ENCODE assay signal across 30 cellular contexts in genomic region chr3:113193719-113194118, GRCh38. TPM values are rescaled to one million over a fixed set of nuclear protein-coding genes. Genes with fewer than 3 reads are reported as not detected.
DNase-seq lines count a peak whose midpoint lies in the region; ATAC-seq and TF ChIP-seq lines count a peak whose summit lies in the region.
"Had no signal": no experiment of that assay in that cellular context is flagged by ENCODE, and none has a peak within 500 bp of the region (broad histone marks: within the 10 kb centered on the region; RNA-seq: fewer than 3 reads in every experiment).

No MANE protein-coding gene starts in this region.

- H3K36me3 ChIP-seq in gastroesophageal sphincter: no peaks in the 10 kb centered on the region
- H3K36me3 ChIP-seq in neural progenitor cell: no peaks in the 10 kb centered on the region
- no peaks in the 10 kb centered on the region for H3K36me3 ChIP-seq in thyroid gland
- H3K36me3 ChIP-seq: heart right ventricle, neutrophil had no signal

- CTCF ChIA-PET in activated CD4-positive, alpha-beta T cell treated with anti-CD3 and anti-CD28 coated beads for 36 hours (lab: Charles Lee): interaction anchor here (0.7 to 1.0 kb wide), 2 partner anchors 13 to 17 kb away, joined by 3 to 4 read pairs; no protein-coding TSS in a partner anchor

- peaks cover 0 to 37% (median 3%) of the 10 kb centered on the region in 3 donors for H3K4me1 ChIP-seq in gastroesophageal sphincter
- peaks cover 37% of the 10 kb centered on the region for H3K4me1 ChIP-seq in neural progenitor cell
- H3K4me1 ChIP-seq in thyroid gland: peaks cover 29 to 42% of the 10 kb centered on the region in 2 donors
- H3K4me1 ChIP-seq: A549 had no signal

- H3K4me2 ChIP-seq in neural progenitor cell: peak overlapping the region; percentile 66
- H3K4me2 ChIP-seq: A549, GM23338 had no signal

- peaks cover 8% of the 10 kb centered on the region for H3K36me3 Mint-ChIP-seq in neural progenitor cell
- no peaks in the 10 kb centered on the region for H3K36me3 Mint-ChIP-seq in activated CD4-positive, alpha-beta T cell treated with anti-CD3 and anti-CD28 coated beads for 36 hours (ENCODE audit: low read depth)
- no peaks in the 10 kb centered on the region for H3K36me3 Mint-ChIP-seq in glutamatergic neuron (ENCODE audit: unreplicated experiment)
- H3K36me3 Mint-ChIP-seq: activated naive CD4-positive, alpha-beta T cell treated with anti-CD3 and anti-CD28 coated beads, Interleukin-2, amount 50 U/mL, for 24 hours; CD4-positive, CD25-positive, alpha-beta regulatory T cell had no signal

- intact Hi-C loops in thyroid gland (cut with DNase I): no loop called here
- intact Hi-C loops in activated CD4-positive, alpha-beta T cell treated with anti-CD3 and anti-CD28 coated beads for 36 hours (cut with DNase I, micrococcal nuclease): no loop called here

- peaks cover 27% of the 10 kb centered on the region for H3F3A ChIP-seq in neural progenitor cell (ENCODE audit: low read depth)

- H3K9me3 Mint-ChIP-seq in neural progenitor cell: peaks cover 38% of the 10 kb centered on the region
- H3K9me3 Mint-ChIP-seq in activated CD4-positive, alpha-beta T cell treated with anti-CD3 and anti-CD28 coated beads for 36 hours (ENCODE audit: low read depth): no peaks in the 10 kb centered on the region
- H3K9me3 Mint-ChIP-seq in glutamatergic neuron (ENCODE audit: unreplicated experiment): peaks cover 2% of the 10 kb centered on the region
- H3K9me3 Mint-ChIP-seq: activated naive CD4-positive, alpha-beta T cell treated with anti-CD3 and anti-CD28 coated beads, Interleukin-2, amount 50 U/mL, for 24 hours; activated T-helper 2 cell treated with anti-CD3 and anti-CD28 coated beads, Interferon-gamma antibody, Interleukin-2, Interleukin-4, amounts not matched to agents 10 μg/mL and 5 μg/mL and 100 μg/mL, durations not matched to agents 14 hours and 24 hours and 36 hours had no signal

- peak; percentile 54 for ATAC-seq in gastroesophageal sphincter
- ATAC-seq in activated CD4-positive, alpha-beta T cell treated with anti-CD3 and anti-CD28 coated beads for 36 hours: no peak
- ATAC-seq: A549, Panc1 had no signal

- TF ChIP-seq EP300 in gastroesophageal sphincter (IDR thresholded peaks at IDR 0.05): no peak

- H3K4me1 Mint-ChIP-seq in neural progenitor cell (peaks cover 45% of the 10 kb centered on the region), glutamatergic neuron (ENCODE audit: low read depth, unreplicated experiment) (peaks cover 3% of the 10 kb centered on the region)
- H3K4me1 Mint-ChIP-seq in activated CD4-positive, alpha-beta T cell treated with anti-CD3 and anti-CD28 coated beads for 36 hours: no peaks in the 10 kb centered on the region
- H3K4me1 Mint-ChIP-seq: activated naive CD4-positive, alpha-beta T cell treated with anti-CD3 and anti-CD28 coated beads, Interleukin-2, amount 50 U/mL, for 24 hours; CD4-positive, CD25-positive, alpha-beta regulatory T cell had no signal

- H3K79me2 ChIP-seq in neural progenitor cell (ENCODE audit: low read depth): no peaks in the 10 kb centered on the region

- POLR2A ChIA-PET in activated CD4-positive, alpha-beta T cell treated with anti-CD3 and anti-CD28 coated beads for 36 hours (lab: Charles Lee): no interaction called here

- in situ Hi-C loops in SK-MEL-5 (cut with HindIII; ENCODE audit: low pct_unique_long_range_greater_than_20kb, low sequenced_read_pairs): no loop called here

- H3K27me3 ChIP-seq in gastroesophageal sphincter: no peaks in the 10 kb centered on the region
- H3K27me3 ChIP-seq in neural progenitor cell: no peaks in the 10 kb centered on the region
- no peaks in the 10 kb centered on the region for H3K27me3 ChIP-seq in thyroid gland
- H3K27me3 ChIP-seq: heart right ventricle, neutrophil had no signal

- H3K4me3 ChIP-seq in gastroesophageal sphincter (no peak overlapping the region), neural progenitor cell (no peak overlapping the region), thyroid gland (replicated peaks in 1 of 3) (no peak overlapping the region)
- H3K4me3 ChIP-seq: A549, GM23338, heart right ventricle, lung had no signal

- H3K27me3 Mint-ChIP-seq in neural progenitor cell (ENCODE audit: insufficient read depth, low read depth): peaks cover 2% of the 10 kb centered on the region
- peaks cover under 1% of the 10 kb centered on the region for H3K27me3 Mint-ChIP-seq in activated CD4-positive, alpha-beta T cell treated with anti-CD3 and anti-CD28 coated beads for 36 hours
- peaks cover 3% of the 10 kb centered on the region for H3K27me3 Mint-ChIP-seq in glutamatergic neuron (ENCODE audit: unreplicated experiment)

- H3K27ac ChIP-seq in gastroesophageal sphincter: peak overlapping the region; percentile 65 to 93 (median 76)
- H3K27ac ChIP-seq in neural progenitor cell: peak overlapping the region; percentile 66
- H3K27ac ChIP-seq in thyroid gland: peak overlapping the region; percentile 69 to 87 (median 82)
- H3K27ac ChIP-seq: A549, heart right ventricle, neutrophil, VCaP had no signal

- H3K4me3 Mint-ChIP-seq in neural progenitor cell: no peak overlapping the region
- no peak overlapping the region for H3K4me3 Mint-ChIP-seq in activated CD4-positive, alpha-beta T cell treated with anti-CD3 and anti-CD28 coated beads for 36 hours
- H3K4me3 Mint-ChIP-seq in glutamatergic neuron (ENCODE audit: unreplicated experiment): no peak overlapping the region
- H3K4me3 Mint-ChIP-seq: activated naive CD4-positive, alpha-beta T cell treated with anti-CD3 and anti-CD28 coated beads, Interleukin-2, amount 50 U/mL, for 24 hours; CD4-positive, CD25-positive, alpha-beta regulatory T cell; GM23338 had no signal

- H3K9ac ChIP-seq in neural progenitor cell: no peak overlapping the region

- H2AFZ ChIP-seq in neural progenitor cell (replicated peaks): no peak overlapping the region

- TF ChIP-seq CTCF in gastroesophageal sphincter (IDR thresholded peaks at IDR 0.05) (no peak), neural progenitor cell (IDR thresholded peaks at IDR 0.05) (no peak), thyroid gland (IDR thresholded peaks at IDR 0.05) (no peak), glutamatergic neuron (IDR thresholded peaks at IDR 0.05; ENCODE audit: partially characterized antibody, unreplicated experiment) (no peak)

- TF ChIP-seq POLR2A in gastroesophageal sphincter (IDR thresholded peaks at IDR 0.05) (no peak), thyroid gland (IDR thresholded peaks at IDR 0.05) (peak in 1 of 2 donors; percentile 54)

- WGBS in gastroesophageal sphincter (ENCODE audit: low coverage in 1 of 2), 2 donors: 14% methylated on average over 1 of the region's 1 CpG; no CpG with 5 or more reads in 1 of the 2 donors
- WGBS in thyroid gland, 2 donors: 30 to 33% methylated on average over 1 of the region's 1 CpG

- H4K20me1 ChIP-seq in neural progenitor cell (ENCODE audit: low read depth): no peaks in the 10 kb centered on the region

- DNase-seq in SK-MEL-5 (ENCODE audit: low read depth, low spot score) (peak; percentile 7), neural progenitor cell (ENCODE audit: low spot score) (no peak), thyroid gland (peak; percentile 46 to 49), cortex of kidney (lab: John Stamatoyannopoulos, UW) (no peak), glutamatergic neuron (no peak)
- DNase-seq in stimulated activated naive CD4-positive, alpha-beta T cell (lab: John Stamatoyannopoulos, UW): no peak
- DNase-seq in activated CD4-positive, alpha-beta T cell treated with anti-CD3 and anti-CD28 coated beads for 36 hours: no peak
- DNase-seq: activated CD4-positive, alpha-beta T cell treated with anti-CD3 and anti-CD28 coated beads for 4 hours; amniotic stem cell; CD4-positive, CD25-positive, alpha-beta regulatory T cell; effector CD4-positive, alpha-beta T cell; erythroblast; heart right ventricle; NCI-H146; NCI-H774; posterior cingulate gyrus; SHP77; stimulated activated CD4-positive, alpha-beta T cell treated with anti-CD3 and anti-CD28 coated beads, Interleukin-12 subunit alpha, Interleukin-12 subunit beta, amount 100 ng/mL, for 4 hours; stimulated activated CD4-positive, alpha-beta T cell treated with anti-CD3 and anti-CD28 coated beads, Interleukin-2, amount 100 ng/mL, for 48 hours; SW 1271; T-helper 9 cell had no signal

- H3K9me3 ChIP-seq in gastroesophageal sphincter: no peaks in the 10 kb centered on the region
- peaks cover 14% of the 10 kb centered on the region for H3K9me3 ChIP-seq in neural progenitor cell (ENCODE audit: low read depth)
- H3K9me3 ChIP-seq in thyroid gland: no peaks in the 10 kb centered on the region
- H3K9me3 ChIP-seq: neutrophil had no signal

- H3K27ac Mint-ChIP-seq in neural progenitor cell (peak overlapping the region; percentile 97), glutamatergic neuron (ENCODE audit: unreplicated experiment) (no peak overlapping the region)
- no peak overlapping the region for H3K27ac Mint-ChIP-seq in activated CD4-positive, alpha-beta T cell treated with anti-CD3 and anti-CD28 coated beads for 36 hours
- H3K27ac Mint-ChIP-seq: activated naive CD4-positive, alpha-beta T cell treated with anti-CD3 and anti-CD28 coated beads, Interleukin-2, amount 50 U/mL, for 24 hours; activated T-helper 2 cell treated with anti-CD3 and anti-CD28 coated beads, Interferon-gamma antibody, Interleukin-2, Interleukin-4, amounts not matched to agents 10 μg/mL and 5 μg/mL and 100 μg/mL, durations not matched to agents 14 hours and 24 hours and 36 hours; CD4-positive, CD25-positive, alpha-beta regulatory T cell; GM23338 had no signal

RNA-seq across cellular contexts. Expression of gene BOC, which starts 17.6 kb away (rescaled TPM):
- total RNA-seq in SK-MEL-5 (2014; rRNA removed; shearing (Covaris generic)): 0.05 TPM in 1 of 2 replicates, not detected in the other
- polyA plus RNA-seq in SK-MEL-5 (2015; cell fraction: cytosol; rRNA removed): 0.20 and 3.7 TPM in 2 replicates
- polyA plus RNA-seq in SK-MEL-5 (2015; cell fraction: nucleus; rRNA removed): 0.05 and 0.23 TPM in 2 replicates
- total RNA-seq in gastroesophageal sphincter (100 to 1,000 TPM in 1 of 4 donors, 10 to 100 TPM in 3; 41.5 to 130 (median 73.9) TPM), neural progenitor cell (ENCODE audit: low replicate concordance) (35.2 and 57.3 TPM in 2 replicates), thyroid gland (10 to 100 TPM; 40.2 to 68.3 (median 51.2) TPM), glutamatergic neuron (ENCODE audit: unreplicated experiment) (32.9 TPM)
- total RNA-seq in activated CD4-positive, alpha-beta T cell treated with anti-CD3 and anti-CD28 coated beads for 36 hours: under 1 TPM; 0.40 to 0.43 TPM
- total RNA-seq: CD4-positive, CD25-positive, alpha-beta regulatory T cell had no signal
- polyA plus RNA-seq: CD4-positive, CD25-positive, alpha-beta regulatory T cell had no signal

Comparison
In these comparisons a context has a peak if more than half of its experiments do, and no peak if none do; other contexts are left out.
1. DNase-seq: peak in SK-MEL-5 (single experiment) and thyroid gland (2 of 2); none in neural progenitor cell (single experiment), stimulated activated naive CD4-positive, alpha-beta T cell (0 of 6), activated CD4-positive, alpha-beta T cell treated with anti-CD3 and anti-CD28 coated beads for 36 hours (single experiment), cortex of kidney (single experiment) and glutamatergic neuron (single experiment).
2. RNA of gene BOC, which starts 17.6 kb away (total RNA-seq): 41.5 to 130 TPM in gastroesophageal sphincter, 40.2 to 68.3 TPM in thyroid gland, 35.2 to 57.3 TPM in neural progenitor cell and 32.9 TPM in glutamatergic neuron (single experiment); 0.40 to 0.43 TPM in activated CD4-positive, alpha-beta T cell treated with anti-CD3 and anti-CD28 coated beads for 36 hours and 0.05 TPM in SK-MEL-5; every median in the first group is over 10 times any median in the second.
3. Peak in every context shown above with its lines, with median percentiles within 50 percentile points of each other: H3K27ac ChIP-seq.